In the genomic region with DNA sequence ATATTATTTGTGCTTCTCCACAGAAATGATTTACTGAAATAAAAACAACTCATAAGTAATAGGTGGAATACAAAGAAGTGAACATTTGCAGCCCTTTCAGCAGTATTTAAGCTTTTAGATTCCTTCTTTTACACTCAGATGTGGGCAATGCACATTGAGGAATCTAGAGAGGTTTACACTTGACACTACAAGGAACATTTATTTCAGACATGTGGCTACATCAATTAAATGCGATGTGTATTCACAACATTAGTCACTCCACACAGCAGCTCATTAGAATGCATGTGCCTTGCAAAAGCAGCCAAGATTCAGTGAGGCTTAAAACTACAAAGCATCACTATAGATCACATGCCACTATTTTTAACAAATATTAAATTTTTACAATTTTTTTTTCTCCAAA, we compare ENCODE assay signal across 22 cellular contexts.
A peak's percentile ranks its signal among the peaks of the same experiment; 100 is the strongest.
DNase-seq lines count a peak whose midpoint lies in the region; ATAC-seq lines count a peak whose summit lies in the region.
"Had no signal": no experiment of that assay in that cellular context is flagged by ENCODE, and none has a peak within 500 bp of the region (broad histone marks: within the 10 kb centered on the region; RNA-seq: fewer than 3 reads in every experiment).

No MANE protein-coding gene starts in this region.

- H3K9me3 Mint-ChIP-seq in activated naive CD8-positive, alpha-beta T cell (ENCODE audit: low read depth): peaks cover 5% of the 10 kb centered on the region
- H3K9me3 Mint-ChIP-seq in activated naive CD8-positive, alpha-beta T cell treated with anti-CD3 and anti-CD28 coated beads, Interleukin-2, amount 50 U/mL, for 24 hours: peaks cover 12% of the 10 kb centered on the region

- no peak for ATAC-seq in activated naive CD8-positive, alpha-beta T cell treated with anti-CD3 and anti-CD28 coated beads, Interleukin-2, amount 50 U/mL, for 24 hours
- no peak for ATAC-seq in GM18861 (IDR thresholded peaks at IDR 0.05; ENCODE audit: unreplicated experiment)
- ATAC-seq: lower lobe of right lung; natural killer cell treated with Interleukin-12 subunit alpha and Interleukin-12 subunit beta and Interleukin-15 and Interleukin-18, amount 100 ng/mL, for 72 hours had no signal

- H3K4me3 Mint-ChIP-seq in activated naive CD8-positive, alpha-beta T cell: no peak overlapping the region
- H3K4me3 Mint-ChIP-seq in activated naive CD8-positive, alpha-beta T cell treated with anti-CD3 and anti-CD28 coated beads, Interleukin-2, amount 50 U/mL, for 24 hours: no peak overlapping the region
- H3K4me3 Mint-ChIP-seq: natural killer cell treated with Interleukin-12 subunit alpha and Interleukin-12 subunit beta and Interleukin-15 and Interleukin-18, amount 100 ng/mL, for 72 hours had no signal

- peak overlapping the region; percentile 85 for H3K27ac Mint-ChIP-seq in activated naive CD8-positive, alpha-beta T cell
- H3K27ac Mint-ChIP-seq in activated naive CD8-positive, alpha-beta T cell treated with anti-CD3 and anti-CD28 coated beads, Interleukin-2, amount 50 U/mL, for 24 hours: no peak overlapping the region
- H3K27ac Mint-ChIP-seq: natural killer cell treated with Interleukin-12 subunit alpha and Interleukin-12 subunit beta and Interleukin-15 and Interleukin-18, amount 100 ng/mL, for 72 hours had no signal

- no peak for DNase-seq in activated naive CD8-positive, alpha-beta T cell treated with anti-CD3 and anti-CD28 coated beads, Interleukin-2, amount 50 U/mL, for 24 hours
- DNase-seq in NCI-H446 treated with DMSO at 0.1 percent for 48 hours (lab: John Stamatoyannopoulos, UW) (peak; percentile 73), fibroblast of gingiva (ENCODE audit: low read depth) (peak; percentile 27), CD1c-positive myeloid dendritic cell (ENCODE audit: extremely low spot score) (no peak), DMS53 treated with DMSO at 0.1 percent for 48 hours (lab: John Stamatoyannopoulos, UW; ENCODE audit: unreplicated experiment) (no peak)
- DNase-seq in stimulated activated CD4-positive, alpha-beta T cell treated with anti-CD3 and anti-CD28 coated beads, Interleukin-4, amount 100 ng/mL, for 1 hour: no peak
- DNase-seq: activated CD4-positive, alpha-beta T cell treated with anti-CD3 and anti-CD28 coated beads for 1 hour; activated T-cell treated with anti-CD3 and anti-CD28 coated beads, Interleukin-2, amount 50 U/mL, for 4 hours; amniotic stem cell; DMS 273 treated with DMSO at 0.1 percent for 48 hours; glutamatergic neuron; lower lobe of right lung; MG63; NCI-H1694 treated with DMSO at 0.1 percent for 48 hours; NCI-H510A treated with DMSO at 0.1 percent for 48 hours; OCI-M1; SJCRH30; stomach; T-helper 9 cell had no signal

- no peaks in the 10 kb centered on the region for H3K27me3 Mint-ChIP-seq in activated naive CD8-positive, alpha-beta T cell
- H3K27me3 Mint-ChIP-seq in activated naive CD8-positive, alpha-beta T cell treated with anti-CD3 and anti-CD28 coated beads, Interleukin-2, amount 50 U/mL, for 24 hours: no peaks in the 10 kb centered on the region

- peaks cover 75% of the 10 kb centered on the region for H3K4me1 Mint-ChIP-seq in activated naive CD8-positive, alpha-beta T cell (ENCODE audit: low read depth)
- peaks cover 61% of the 10 kb centered on the region for H3K4me1 Mint-ChIP-seq in activated naive CD8-positive, alpha-beta T cell treated with anti-CD3 and anti-CD28 coated beads, Interleukin-2, amount 50 U/mL, for 24 hours

- H3K36me3 Mint-ChIP-seq in activated naive CD8-positive, alpha-beta T cell: peaks cover 31% of the 10 kb centered on the region
- peaks cover 36% of the 10 kb centered on the region for H3K36me3 Mint-ChIP-seq in activated naive CD8-positive, alpha-beta T cell treated with anti-CD3 and anti-CD28 coated beads, Interleukin-2, amount 50 U/mL, for 24 hours (ENCODE audit: low read depth)

Comparison
In these comparisons a context has a peak if more than half of its experiments do, and no peak if none do; other contexts are left out.
1. DNase-seq: peak in NCI-H446 treated with DMSO at 0.1 percent for 48 hours (single experiment) and fibroblast of gingiva (single experiment); none in activated naive CD8-positive, alpha-beta T cell treated with anti-CD3 and anti-CD28 coated beads, Interleukin-2, amount 50 U/mL, for 24 hours (single experiment), stimulated activated CD4-positive, alpha-beta T cell treated with anti-CD3 and anti-CD28 coated beads, Interleukin-4, amount 100 ng/mL, for 1 hour (single experiment), CD1c-positive myeloid dendritic cell (single experiment) and DMS53 treated with DMSO at 0.1 percent for 48 hours (single experiment).